Comparison of ENCODE assay signal across 33 cellular contexts in genomic region chr2:98327776-98328175, GRCh38. TPM values are rescaled to one million over a fixed set of nuclear protein-coding genes. Genes with fewer than 3 reads are reported as not detected.
A peak's percentile ranks its signal among the peaks of the same experiment; 100 is the strongest.
DNase-seq lines count a peak whose midpoint lies in the region; ATAC-seq and TF ChIP-seq lines count a peak whose summit lies in the region.
"Had no signal": no experiment of that assay in that cellular context is flagged by ENCODE, and none has a peak within 500 bp of the region (broad histone marks: within the 10 kb centered on the region; RNA-seq: fewer than 3 reads in every experiment).

No MANE protein-coding gene starts in this region.

- TF ChIP-seq POLR2A in esophagus muscularis mucosa (IDR thresholded peaks at IDR 0.05; ENCODE audit: low read depth), result no peak

- TF ChIP-seq EP300 in esophagus muscularis mucosa (IDR thresholded peaks at IDR 0.05), result no peak

- DNase-seq in SJCRH30 (peak; percentile 67 to 78), esophagus muscularis mucosa (ENCODE audit: extremely low spot score) (peak; percentile 53), OCI-M2 (lab: John Stamatoyannopoulos, UW; ENCODE audit: unreplicated experiment) (no peak), left lung (no peak)
- DNase-seq: 8988T; ACHN; AML-193; BE2C; C1 segment of cervical spinal cord; Caco-2; Calu3; CD4-positive, alpha-beta memory T cell; CD4-positive, alpha-beta T cell; CD4-positive, CD25-positive, alpha-beta regulatory T cell; CD8-positive, alpha-beta memory T cell; CD8-positive, alpha-beta T cell; COR-L47; DMS 273 treated with DMSO at 0.1 percent for 48 hours; DMS153; DMS53; DMS79; DMS79 treated with DMSO at 0.1 percent for 48 hours; DND-41; EL had no signal

- intact Hi-C loops in esophagus muscularis mucosa (cut with DNase I), result no loop called here
- intact Hi-C loops in left lung (cut with DNase I), result no loop called here

- 92% methylated on average over 4 of the region's 4 CpGs for WGBS in esophagus muscularis mucosa

- H3K9me3 ChIP-seq in SJCRH30 (replicated peaks) (peaks cover 6% of the 10 kb centered on the region; the same call in 1 of the 2 replicates), esophagus muscularis mucosa (peaks cover 0 to 13% (median 3%) of the 10 kb centered on the region in 4 donors), left lung (peaks cover 0 to 11% of the 10 kb centered on the region in 2 donors)
- H3K9me3 ChIP-seq: BE2C had no signal

- no peak for ATAC-seq in left lung
- ATAC-seq: A549; CD8-positive, alpha-beta T cell had no signal

- no peak for TF ChIP-seq CTCF in esophagus muscularis mucosa (IDR thresholded peaks at IDR 0.05)
- no peak for TF ChIP-seq CTCF in left lung (IDR thresholded peaks at IDR 0.05)

- no peak overlapping the region for H3K4me3 ChIP-seq in SJCRH30
- no peak overlapping the region for H3K4me3 ChIP-seq in esophagus muscularis mucosa
- H3K4me3 ChIP-seq in left lung, result no peak overlapping the region
- H3K4me3 ChIP-seq: A549; BLaER1; BLaER1 treated with 17β-estradiol and CSF1 and Interleukin-3, amounts not matched to agents 10 nM and 100 nM had no signal

- H3K4me1 ChIP-seq in SJCRH30 (no peaks in the 10 kb centered on the region), esophagus muscularis mucosa (no peaks in the 10 kb centered on the region), left lung (no peaks in the 10 kb centered on the region)
- H3K4me1 ChIP-seq: A549; BE2C; BLaER1; BLaER1 treated with 17β-estradiol and CSF1 and Interleukin-3, amounts not matched to agents 10 nM and 100 nM; Caco-2 had no signal

- H3K27me3 ChIP-seq in SJCRH30, result no peaks in the 10 kb centered on the region
- H3K27me3 ChIP-seq in esophagus muscularis mucosa, result no peaks in the 10 kb centered on the region
- H3K27me3 ChIP-seq in left lung, result no peaks in the 10 kb centered on the region
- H3K27me3 ChIP-seq: BE2C; BLaER1; BLaER1 treated with 17β-estradiol and CSF1 and Interleukin-3, amounts not matched to agents 10 nM and 100 nM had no signal

- H3K36me3 ChIP-seq in SJCRH30, result no peaks in the 10 kb centered on the region
- no peaks in the 10 kb centered on the region for H3K36me3 ChIP-seq in esophagus muscularis mucosa
- H3K36me3 ChIP-seq in left lung, result no peaks in the 10 kb centered on the region
- H3K36me3 ChIP-seq: BE2C; BLaER1; BLaER1 treated with 17β-estradiol and CSF1 and Interleukin-3, amounts not matched to agents 10 nM and 100 nM had no signal

- peak overlapping the region; percentile 47 for H3K27ac ChIP-seq in SJCRH30
- H3K27ac ChIP-seq in esophagus muscularis mucosa (replicated peaks in 1 of 4), result no peak overlapping the region
- H3K27ac ChIP-seq in left lung, result no peak overlapping the region
- H3K27ac ChIP-seq: 22Rv1; A549; BLaER1; BLaER1 treated with 17β-estradiol and CSF1 and Interleukin-3, amounts not matched to agents 10 nM and 100 nM; C4-2B had no signal

RNA-seq across cellular contexts. Expression of gene CNGA3, which starts 18.5 kb away (rescaled TPM):
- total RNA-seq in SJCRH30 (2014; rRNA removed; shearing (Covaris generic)), result 0.08 TPM in 1 of 2 replicates, not detected in the other
- total RNA-seq in esophagus muscularis mucosa (10 to 100 TPM in 1 of 4 donors, 1 to 10 TPM in 3; 2.5 to 13.7 (median 6.6) TPM), left lung (under 1 TPM in 1 of 2 donors, not detected in 1; 0.10 TPM)
- total RNA-seq: A172; A673; B cell; Caco-2; Calu3; CD4-positive, alpha-beta memory T cell; CD4-positive, alpha-beta T cell; CD4-positive, CD25-positive, alpha-beta regulatory T cell; CD8-positive, alpha-beta memory T cell; CD8-positive, alpha-beta T cell; Daoy had no signal

Comparison
In these comparisons a context has a peak if more than half of its experiments do, and no peak if none do; other contexts are left out.
1. DNase-seq: peak in SJCRH30 (2 of 2) and esophagus muscularis mucosa (single experiment); none in OCI-M2 (single experiment) and left lung (0 of 2).